8 cellular contexts compared by ENCODE assay signal in the genomic region with DNA sequence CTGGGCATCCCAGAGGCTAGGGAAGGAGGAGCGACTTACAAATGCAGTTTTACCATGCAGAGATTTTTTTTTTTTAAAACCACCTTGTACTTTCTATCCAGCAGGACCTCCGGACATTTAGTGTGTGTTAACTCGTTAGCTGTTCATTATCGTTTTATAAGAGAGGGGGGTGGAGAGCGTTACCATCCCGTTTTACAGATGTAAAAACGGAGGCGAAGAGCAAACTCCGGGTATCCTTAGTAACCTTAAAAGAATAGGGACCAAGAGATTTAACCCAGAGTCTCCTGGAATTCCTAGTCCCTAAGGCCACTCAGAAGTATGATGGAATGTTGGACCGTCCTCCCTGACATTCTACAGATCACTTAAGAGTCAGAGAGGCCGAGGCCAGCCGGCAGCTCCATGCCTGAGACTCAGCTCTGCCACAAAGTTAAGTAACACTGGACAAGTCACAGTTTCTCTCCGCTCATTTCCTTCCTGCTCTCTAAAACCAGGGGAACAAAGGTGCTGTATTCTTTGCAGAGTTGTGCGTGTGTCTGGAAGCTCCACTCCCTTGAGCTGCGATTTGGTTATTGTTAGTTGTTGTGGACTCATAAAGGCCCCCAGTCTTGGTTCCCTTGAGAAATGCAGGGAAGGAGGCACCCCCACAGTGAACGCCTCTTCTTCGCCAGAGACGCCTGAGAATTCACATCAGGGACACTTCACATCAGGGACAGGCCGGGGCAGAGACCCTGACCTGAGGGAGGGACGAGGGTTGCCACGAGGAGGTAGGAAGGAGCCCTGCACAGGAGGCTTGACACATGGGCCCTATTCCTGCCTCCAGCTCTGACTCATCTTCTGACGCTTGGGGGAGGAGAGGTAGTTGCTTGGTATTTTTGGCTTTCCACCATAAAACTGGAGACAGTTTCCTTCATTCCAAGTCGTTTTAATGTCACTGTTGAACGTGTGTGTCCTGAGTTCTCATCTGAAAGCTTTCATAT. TPM values are rescaled to one million over a fixed set of nuclear protein-coding genes. Genes with fewer than 3 reads are reported as not detected.
DNase-seq lines count a peak whose midpoint lies in the region; ATAC-seq and TF ChIP-seq lines count a peak whose summit lies in the region.

No MANE protein-coding gene starts in this region.

- TF ChIP-seq CTCF in H9 (conservative IDR thresholded peaks at IDR 0.05) (no peak), colonic mucosa (IDR thresholded peaks at IDR 0.05) (no peak), left lung (IDR thresholded peaks at IDR 0.05) (no peak)

- H3K56ac ChIP-seq in H9 (ENCODE audit: insufficient read length, low read depth, low read length): no peak overlapping the region

- no peaks in the 10 kb centered on the region for H3K27me3 ChIP-seq in H9 (ENCODE audit: insufficient read depth, low read length)
- no peaks in the 10 kb centered on the region for H3K27me3 ChIP-seq in colonic mucosa
- H3K27me3 ChIP-seq in left lung: peaks cover 0 to 37% of the 10 kb centered on the region in 2 donors

- peaks cover 17% of the 10 kb centered on the region for H3K23me2 ChIP-seq in H9 (ENCODE audit: insufficient read length, low read depth, low read length, poor library complexity, severe bottlenecking)

- no peak overlapping the region for H2BK5ac ChIP-seq in H9 (ENCODE audit: insufficient read length, low read length)

- H3K4me2 ChIP-seq in H9 (ENCODE audit: insufficient read depth, insufficient read length, low read length): peak overlapping the region; percentile 91

- no peak overlapping the region for H2AK5ac ChIP-seq in H9 (ENCODE audit: insufficient read length, low read length)

- H3K36me3 Mint-ChIP-seq in H9 (ENCODE audit: insufficient read depth in 1 of 3, low read depth in 3 of 3): peaks cover 0 to 3% (median 0%) of the 10 kb centered on the region in 3 experiments; a peak in 3 of 7 replicates
- H3K36me3 Mint-ChIP-seq in stimulated activated naive CD8-positive, alpha-beta T cell treated with anti-CD3 and anti-CD28 coated beads, Interleukin-15, Interleukin-2, amounts not matched to agents 100 ng/mL and 50 ng/mL, for 24 hours (ENCODE audit: low read depth): no peaks in the 10 kb centered on the region

- H2BK120ac ChIP-seq in H9 (ENCODE audit: low read depth, low read length, poor library complexity, severe bottlenecking): no peak overlapping the region

- H3K14ac ChIP-seq in H9 (ENCODE audit: insufficient read depth, low read length): no peak overlapping the region

- H3K9me3 ChIP-seq in H9 (ENCODE audit: control insufficient read depth, low read depth, low read length): no peaks in the 10 kb centered on the region
- H3K9me3 ChIP-seq in colonic mucosa: no peaks in the 10 kb centered on the region
- H3K9me3 ChIP-seq in left lung: no peaks in the 10 kb centered on the region

- H3K4ac ChIP-seq in H9 (ENCODE audit: low read depth, low read length): no peak overlapping the region

- no CpG with 5 or more reads among the region's 24 CpGs for WGBS in H9 (ENCODE audit: extremely low coverage, insufficient read length, low lambda C conversion rate)

- peaks cover 12% of the 10 kb centered on the region for H3K27me3 Mint-ChIP-seq in H9 (ENCODE audit: low read depth)
- H3K27me3 Mint-ChIP-seq in stimulated activated naive CD8-positive, alpha-beta T cell treated with anti-CD3 and anti-CD28 coated beads, Interleukin-15, Interleukin-2, amounts not matched to agents 100 ng/mL and 50 ng/mL, for 24 hours: no peaks in the 10 kb centered on the region

- no peak overlapping the region for H4K8ac ChIP-seq in H9 (replicated peaks; ENCODE audit: insufficient read length, low read depth, low read length)

- H3K4me1 ChIP-seq in H9 (ENCODE audit: insufficient read depth, low read length) (peaks cover 11% of the 10 kb centered on the region), colonic mucosa (no peaks in the 10 kb centered on the region), left lung (peaks cover 0 to 34% of the 10 kb centered on the region in 2 donors)

- H3K27ac Mint-ChIP-seq in H9: peak overlapping the region; percentile 15 to 63 (median 20); a peak in 3 of 7 replicates
- peak overlapping the region; percentile 95 for H3K27ac Mint-ChIP-seq in stimulated activated naive CD8-positive, alpha-beta T cell treated with anti-CD3 and anti-CD28 coated beads, Interleukin-15, Interleukin-2, amounts not matched to agents 100 ng/mL and 50 ng/mL, for 24 hours

- H3K9me3 Mint-ChIP-seq in H9: no peaks in the 10 kb centered on the region; a peak in 2 of 5 replicates
- no peaks in the 10 kb centered on the region for H3K9me3 Mint-ChIP-seq in stimulated activated naive CD8-positive, alpha-beta T cell treated with anti-CD3 and anti-CD28 coated beads, Interleukin-15, Interleukin-2, amounts not matched to agents 100 ng/mL and 50 ng/mL, for 24 hours

- no peak overlapping the region for H2BK15ac ChIP-seq in H9 (ENCODE audit: low read depth, low read length)

- H2AFZ ChIP-seq in H9 (ENCODE audit: low read length): no peak overlapping the region

- H3K9ac ChIP-seq in H9 (ENCODE audit: extremely low read depth, insufficient read length, low read length) (no peak overlapping the region), colonic mucosa (ENCODE audit: low read depth in 2 of 2, low read length in 2 of 2) (peak overlapping the region; percentile 50 to 72)

- no peak overlapping the region for H3K23ac ChIP-seq in H9 (ENCODE audit: insufficient read length, low read depth, low read length)

- H3K36me3 ChIP-seq in colonic mucosa (no peaks in the 10 kb centered on the region), left lung (no peaks in the 10 kb centered on the region)

- H3K4me3 ChIP-seq in colonic mucosa (peak overlapping the region; percentile 77), left lung (peak overlapping the region; percentile 55 to 70)

- peak overlapping the region; percentile 89 to 90 for H3K4me3 Mint-ChIP-seq in H9
- H3K4me3 Mint-ChIP-seq in stimulated activated naive CD8-positive, alpha-beta T cell treated with anti-CD3 and anti-CD28 coated beads, Interleukin-15, Interleukin-2, amounts not matched to agents 100 ng/mL and 50 ng/mL, for 24 hours: peak overlapping the region; percentile 98

- no peak overlapping the region for H4K5ac ChIP-seq in H9 (ENCODE audit: insufficient read length, low read depth, low read length)

- H2BK12ac ChIP-seq in H9 (ENCODE audit: insufficient read length, low read depth, low read length): no peak overlapping the region

- H4K20me1 ChIP-seq in H9 (ENCODE audit: control insufficient read depth, insufficient read depth, insufficient read length): no peaks in the 10 kb centered on the region

- no peak overlapping the region for H3K27ac ChIP-seq in H9 (ENCODE audit: insufficient read length, low read depth, low read length)
- H3K27ac ChIP-seq in colonic mucosa: peak overlapping the region; percentile 63
- peak overlapping the region; percentile 61 to 72 for H3K27ac ChIP-seq in left lung

- DNase-seq in AG20443 (ENCODE audit: low spot score) (peak; percentile 79), H9 (peak; percentile 81), SKM-1 (lab: John Stamatoyannopoulos, UW; ENCODE audit: unreplicated experiment) (peak; percentile 51), colonic mucosa (peak; percentile 29), left lung (peak in 1 of 2 donors; percentile 42)

- ATAC-seq in left lung (peak; percentile 8), HG03565 (IDR thresholded peaks at IDR 0.05; ENCODE audit: unreplicated experiment) (no peak), GM18907 (IDR thresholded peaks at IDR 0.05; ENCODE audit: unreplicated experiment) (no peak)

- H3K4me1 Mint-ChIP-seq in H9: peaks cover 45 to 46% of the 10 kb centered on the region in 2 experiments
- H3K4me1 Mint-ChIP-seq in stimulated activated naive CD8-positive, alpha-beta T cell treated with anti-CD3 and anti-CD28 coated beads, Interleukin-15, Interleukin-2, amounts not matched to agents 100 ng/mL and 50 ng/mL, for 24 hours (ENCODE audit: low read depth): peaks cover 55% of the 10 kb centered on the region

- no peak overlapping the region for H3K18ac ChIP-seq in H9 (ENCODE audit: insufficient read length, low read depth, low read length)

- no peak overlapping the region for H4K91ac ChIP-seq in H9 (ENCODE audit: insufficient read length, low read depth, low read length)

- intact Hi-C loops in colonic mucosa (cut with DNase I) (no loop called here), left lung (cut with DNase I) (no loop called here)

- no peak overlapping the region for H2BK20ac ChIP-seq in H9 (ENCODE audit: low read depth, low read length, poor library complexity, severe bottlenecking)

- H3T11ph ChIP-seq in H9 (ENCODE audit: low read length): no peak overlapping the region

- peaks cover 4% of the 10 kb centered on the region; the same call in 1 of the 2 replicates for H3K79me2 ChIP-seq in H9 (ENCODE audit: insufficient read depth, low read length)

- H3K79me1 ChIP-seq in H9 (ENCODE audit: insufficient read depth, low read depth, low read length, poor library complexity, severe bottlenecking): peaks cover 2% of the 10 kb centered on the region

RNA-seq across cellular contexts. Expression of a gene that starts 1.2 kb away (rescaled TPM):
- total RNA-seq in H9 (2021): 21.3 and 22.0 TPM in 2 replicates
- total RNA-seq in colonic mucosa: 1 to 10 TPM; 2.2 to 3.0 TPM
- total RNA-seq in left lung: 10 to 100 TPM; 11.6 to 14.9 TPM
